Comparison of ENCODE assay signal across 8 cellular contexts in genomic region chr10:119103241-119103640, GRCh38. TPM values are rescaled to one million over a fixed set of nuclear protein-coding genes. Genes with fewer than 3 reads are reported as not detected.
DNase-seq lines count a peak whose midpoint lies in the region; ATAC-seq, FAIRE-seq and TF ChIP-seq lines count a peak whose summit lies in the region.

No MANE protein-coding gene starts in this region.

- TF ChIP-seq EP300 in GM12878 (IDR thresholded peaks at IDR 0.05; ENCODE audit: borderline replicate concordance in 1 of 2, control insufficient read depth in 1 of 2, low read depth in 2 of 2, low read length in 2 of 2) (no peak), upper lobe of left lung (IDR thresholded peaks at IDR 0.05) (no peak)

- no peak overlapping the region for H3K9ac ChIP-seq in GM12878 (ENCODE audit: control insufficient read depth, insufficient read depth, low read length)

- RAD21 ChIA-PET in GM12878 (lab: Charles Lee; ENCODE audit: unreplicated experiment): interaction anchor here (0.7 to 1.9 kb wide), 2 partner anchors 17 to 28 kb away, joined by 3 to 8 read pairs; no protein-coding TSS in a partner anchor

- no TSS peak for BruUV-seq in GM12878 (replicated peaks; lab: Mats Ljungman, UMichigan)

- H3K36me3 ChIP-seq in left ventricle myocardium inferior (peaks cover 3% of the 10 kb centered on the region), GM12878 (ENCODE audit: control insufficient read depth in 2 of 2, insufficient read depth in 2 of 2, low read length in 1 of 2) (no peaks in the 10 kb centered on the region), upper lobe of left lung (peaks cover 0 to 4% (median 2%) of the 10 kb centered on the region in 4 donors)

- SMC1A ChIA-PET in GM12878 (lab: Charles Lee; ENCODE audit: uncharacterized antibody, unreplicated experiment): interaction anchor here (0.7 to 2.5 kb wide), 3 partner anchors 10 to 28 kb away, joined by 3 to 9 read pairs (median 3); no protein-coding TSS in a partner anchor

- no peak for TF ChIP-seq RAD21 in GM12878 (IDR thresholded peaks at IDR 0.05; ENCODE audit: insufficient read depth, low read depth, low read length)

- H3K27me3 Mint-ChIP-seq in natural killer cell (ENCODE audit: low read depth in 2 of 2): no peaks in the 10 kb centered on the region

- peaks cover 6% of the 10 kb centered on the region for H3K79me2 ChIP-seq in GM12878 (ENCODE audit: control insufficient read depth, insufficient read depth, low read length)

- H3K4me1 ChIP-seq in left ventricle myocardium inferior (peaks cover 21% of the 10 kb centered on the region), GM12878 (ENCODE audit: control insufficient read depth, insufficient read depth, low read length) (peaks cover 5% of the 10 kb centered on the region), upper lobe of left lung (peaks cover 11 to 19% (median 12%) of the 10 kb centered on the region in 4 donors)

- no peaks in the 10 kb centered on the region for H3K9me3 ChIP-seq in left ventricle myocardium inferior (replicated peaks)
- H3K9me3 ChIP-seq in GM12878 (replicated peaks; ENCODE audit: control insufficient read depth, insufficient read depth, low read length): no peaks in the 10 kb centered on the region
- H3K9me3 ChIP-seq in upper lobe of left lung: no peaks in the 10 kb centered on the region

- peak overlapping the region; percentile 47 to 80 for H3K27ac Mint-ChIP-seq in natural killer cell

- POLR2A ChIA-PET in GM12878 (lab: Charles Lee): interaction anchor here (0.5 to 2.9 kb wide), 7 partner anchors 9 to 367 kb away, joined by 3 to 12 read pairs (median 5); partner anchors contain the start of gene SFXN4

- H3K4me3 ChIP-seq in left ventricle myocardium inferior (peak overlapping the region; percentile 92), GM12878 (no peak overlapping the region), upper lobe of left lung (no peak overlapping the region)

- H3K27ac ChIP-seq in left ventricle myocardium inferior (replicated peaks): peak overlapping the region; percentile 86
- no peak overlapping the region for H3K27ac ChIP-seq in GM12878 (ENCODE audit: control insufficient read depth, insufficient read depth)
- peak overlapping the region in 3 of 4 donors; percentile 5 to 92 (median 55) for H3K27ac ChIP-seq in upper lobe of left lung

- no peaks in the 10 kb centered on the region for H3K36me3 Mint-ChIP-seq in natural killer cell

- TF ChIP-seq POLR2A in GM12878 (IDR thresholded peaks at IDR 0.05; ENCODE audit: low read depth, low read length) (no peak), upper lobe of left lung (IDR thresholded peaks at IDR 0.05) (no peak)

- H3K4me2 ChIP-seq in GM12878 (ENCODE audit: control insufficient read depth, insufficient read depth): no peak overlapping the region

- no peaks in the 10 kb centered on the region for H3K27me3 ChIP-seq in left ventricle myocardium inferior (ENCODE audit: low read depth)
- H3K27me3 ChIP-seq in GM12878 (replicated peaks in 1 of 2; ENCODE audit: control insufficient read depth in 2 of 2, insufficient read depth in 2 of 2, low read length in 1 of 2): no peaks in the 10 kb centered on the region
- H3K27me3 ChIP-seq in upper lobe of left lung: no peaks in the 10 kb centered on the region

- H3K4me1 Mint-ChIP-seq in natural killer cell: peaks cover 19 to 28% of the 10 kb centered on the region in 2 donors

- TF ChIP-seq CTCF in left ventricle myocardium inferior (IDR thresholded peaks at IDR 0.05; ENCODE audit: borderline replicate concordance) (no peak), GM12878 (IDR thresholded peaks at IDR 0.05 in 2 of 3, conservative IDR thresholded peaks at IDR 0.05 in 1 of 3; ENCODE audit: control insufficient read depth in 2 of 3, extremely low read depth in 1 of 3, insufficient read depth in 1 of 3, low read depth in 3 of 3, low read length in 3 of 3) (no peak), natural killer cell (IDR thresholded peaks at IDR 0.05) (no peak), upper lobe of left lung (IDR thresholded peaks at IDR 0.05) (no peak)

- FAIRE-seq in GM12878 (lab: Jason Lieb, UNC): no peak

- H3K9me3 Mint-ChIP-seq in natural killer cell: no peaks in the 10 kb centered on the region

- intact Hi-C loops in left ventricle myocardium inferior (cut with micrococcal nuclease) (no loop called here), left ventricle myocardium superior (cut with micrococcal nuclease) (no loop called here), GM12878 (cut with micrococcal nuclease; ENCODE audit: unreplicated experiment) (no loop called here), natural killer cell (cut with micrococcal nuclease) (no loop called here)

- H4K20me1 ChIP-seq in GM12878 (ENCODE audit: control insufficient read depth, insufficient read depth): no peaks in the 10 kb centered on the region

- H3K4me3 Mint-ChIP-seq in natural killer cell: peak overlapping the region; percentile 78

- peak overlapping the region; percentile 33; the same call in 1 of the 2 replicates for H2AFZ ChIP-seq in GM12878 (ENCODE audit: control insufficient read depth, low read depth, low read length)

- no peak for ATAC-seq in left ventricle myocardium superior
- no peak for ATAC-seq in GM12878
- ATAC-seq in natural killer cell: no peak
- ATAC-seq in upper lobe of left lung (ENCODE audit: low FRiP score in 2 of 2): no peak

- 97% methylated on average over 4 of the region's 4 CpGs for WGBS in GM12878 (ENCODE audit: insufficient coverage, insufficient replicate concordance, low lambda C conversion rate, missing lambda C conversion rate)
- 84 to 96% methylated on average over 4 of the region's 4 CpGs for WGBS in upper lobe of left lung, 2 donors

- in situ Hi-C loops in GM12878 (cut with MboI): no loop called here

- CTCF ChIA-PET in GM12878 (lab: Yijun Ruan, JAX): interaction anchor here (1.0 to 1.1 kb wide), 3 partner anchors 17 to 340 kb away, joined by 3 to 4 read pairs (median 3); partner anchors contain the start of gene SFXN4

- no peak for DNase-seq in left ventricle myocardium inferior
- no peak for DNase-seq in left ventricle myocardium superior
- DNase-seq in GM12878 (ENCODE audit: low read depth, low spot score): no peak
- no peak for DNase-seq in natural killer cell
- no peak for DNase-seq in upper lobe of left lung
- DNase-seq in UCSD-AML1 (lab: John Stamatoyannopoulos, UW; ENCODE audit: unreplicated experiment): no peak
- no peak for DNase-seq in NK-92 (lab: John Stamatoyannopoulos, UW; ENCODE audit: unreplicated experiment)
- DNase-seq in GDM1 (lab: John Stamatoyannopoulos, UW): no peak

RNA-seq across cellular contexts. Expression of gene DENND10, which starts 0.7 kb away (rescaled TPM):
- 18.3 TPM for total RNA-seq in left ventricle myocardium inferior
- total RNA-seq in left ventricle myocardium superior: 19.7 TPM
- total RNA-seq in GM12878 (2013; cell fraction: nucleolus; rRNA removed): 21.6 and 24.7 TPM in 2 replicates
- total RNA-seq in GM12878 (2014; rRNA removed): 30.0 and 35.7 TPM in 2 replicates
- 23.8 and 30.8 TPM in 2 replicates for total RNA-seq in GM12878 (2014; rRNA removed; fragmentation: Illumina TruSeq; extraction: Trizol)
- total RNA-seq in GM12878 (2021): 21.5 and 26.6 TPM in 2 replicates
- 10.6 TPM for polyA plus RNA-seq in GM12878 (2011; ENCODE audit: low read depth)
- 25.8 and 32.9 TPM in 2 replicates for polyA plus RNA-seq in GM12878 (2011; rRNA removed)
- 17.0 and 18.3 TPM in 2 replicates for polyA plus RNA-seq in GM12878 (2011; cell fraction: cytosol; rRNA removed)
- 12.1 and 14.0 TPM in 2 replicates for polyA plus RNA-seq in GM12878 (2011; cell fraction: nucleus; rRNA removed)
- 17.9 and 18.3 TPM in 2 replicates for polyA plus RNA-seq in GM12878 (2012)
- 29.7 and 31.9 TPM in 2 replicates for polyA plus RNA-seq in GM12878 (2014; fragmentation: Illumina TruSeq; extraction: Trizol)
- 10 to 100 TPM; 23.7 to 39.8 TPM for polyA plus RNA-seq in GM12878 (2014; fragmentation: Nextera tagmentation; extraction: Ambion mirVana)
- polyA plus RNA-seq in GM12878 (2014; rRNA removed): 20.9 and 26.6 TPM in 2 replicates
- 10 to 100 TPM; 25.7 to 28.1 TPM for polyA plus RNA-seq in GM12878 (2016; fragmentation: Nextera tagmentation; extraction: Ambion mirVana)
- polyA minus RNA-seq in GM12878 (2011; rRNA and poly(A)+ RNA removed): 15.5 and 18.9 TPM in 2 replicates
- polyA minus RNA-seq in GM12878 (2011; cell fraction: cytosol; rRNA and poly(A)+ RNA removed): 7.2 and 9.4 TPM in 2 replicates
- 8.3 and 12.6 TPM in 2 replicates for polyA minus RNA-seq in GM12878 (2011; cell fraction: nucleus; rRNA and poly(A)+ RNA removed)
- 10 to 100 TPM; 24.0 to 42.4 (median 33.9) TPM for total RNA-seq in natural killer cell
- total RNA-seq in upper lobe of left lung: 10 to 100 TPM; 17.8 to 53.5 (median 29.9) TPM

RNA-seq across cellular contexts. Expression of gene EIF3A, which starts 22.6 kb away (rescaled TPM):
- total RNA-seq in left ventricle myocardium inferior (103 TPM), left ventricle myocardium superior (106 TPM), GM12878 (2014; rRNA removed) (82.6 and 86.3 TPM in 2 replicates), GM12878 (2014; rRNA removed; fragmentation: Illumina TruSeq; extraction: Trizol) (159 and 166 TPM in 2 replicates), GM12878 (2021) (138 and 148 TPM in 2 replicates), natural killer cell (100 to 1,000 TPM; 102 to 115 (median 110) TPM), upper lobe of left lung (100 to 1,000 TPM in 4 of 6 donors, 10 to 100 TPM in 2; 90.2 to 138 (median 107) TPM)
- total RNA-seq in GM12878 (2013; cell fraction: nucleolus; rRNA removed): 143 and 144 TPM in 2 replicates
- polyA plus RNA-seq in GM12878 (2011; ENCODE audit: low read depth): 50.1 TPM
- polyA plus RNA-seq in GM12878 (2011; rRNA removed) (47.4 and 49.4 TPM in 2 replicates), GM12878 (2014; fragmentation: Illumina TruSeq; extraction: Trizol) (195 and 219 TPM in 2 replicates), GM12878 (2014; fragmentation: Nextera tagmentation; extraction: Ambion mirVana) (10 to 100 TPM; 42.3 to 46.5 TPM), GM12878 (2014; rRNA removed) (78.1 and 88.9 TPM in 2 replicates), GM12878 (2016; fragmentation: Nextera tagmentation; extraction: Ambion mirVana) (100 to 1,000 TPM; 104 to 108 TPM)
- polyA plus RNA-seq in GM12878 (2011; cell fraction: cytosol; rRNA removed): 35.9 and 50.0 TPM in 2 replicates
- polyA plus RNA-seq in GM12878 (2011; cell fraction: nucleus; rRNA removed): 21.6 and 53.4 TPM in 2 replicates
- polyA plus RNA-seq in GM12878 (2012): 79.0 and 84.9 TPM in 2 replicates
- polyA minus RNA-seq in GM12878 (2011; rRNA and poly(A)+ RNA removed): 71.2 and 84.9 TPM in 2 replicates
- 36.2 and 45.2 TPM in 2 replicates for polyA minus RNA-seq in GM12878 (2011; cell fraction: cytosol; rRNA and poly(A)+ RNA removed)
- 34.9 and 49.1 TPM in 2 replicates for polyA minus RNA-seq in GM12878 (2011; cell fraction: nucleus; rRNA and poly(A)+ RNA removed)
